Comparison of ENCODE assay signal across 8 cellular contexts in genomic region chr2:96537066-96537733, GRCh38. TPM values are rescaled to one million over a fixed set of nuclear protein-coding genes. Genes with fewer than 3 reads are reported as not detected.
A peak's percentile ranks its signal among the peaks of the same experiment; 100 is the strongest.
DNase-seq lines count a peak whose midpoint lies in the region; TF ChIP-seq lines count a peak whose summit lies in the region.

No MANE protein-coding gene starts in this region.

- H4K20me1 ChIP-seq in H9 (ENCODE audit: control insufficient read depth, insufficient read depth, insufficient read length) (no peaks in the 10 kb centered on the region), Loucy (ENCODE audit: insufficient read depth, low read length, poor library complexity, severe bottlenecking) (peaks cover 34% of the 10 kb centered on the region)

- H3K9me2 ChIP-seq in Loucy (replicated peaks; ENCODE audit: low read depth, low read length), result no peaks in the 10 kb centered on the region

- H3K79me2 ChIP-seq in H9 (ENCODE audit: insufficient read depth, low read length) (no peaks in the 10 kb centered on the region), Loucy (ENCODE audit: insufficient read depth, low read length) (peaks cover 46% of the 10 kb centered on the region)

- TF ChIP-seq CTCF in GM06990 (IDR thresholded peaks at IDR 0.05; ENCODE audit: insufficient read depth, low read length, poor library complexity, severe bottlenecking) (no peak), H9 (conservative IDR thresholded peaks at IDR 0.05) (no peak), Loucy (conservative IDR thresholded peaks at IDR 0.05; ENCODE audit: low read length) (no peak)

- no peak overlapping the region for H2BK12ac ChIP-seq in H9 (ENCODE audit: insufficient read length, low read depth, low read length)

- H3K4ac ChIP-seq in H9 (ENCODE audit: low read depth, low read length), result no peak overlapping the region

- no peak overlapping the region for H2BK20ac ChIP-seq in H9 (ENCODE audit: low read depth, low read length, poor library complexity, severe bottlenecking)

- H3K27ac Mint-ChIP-seq in H9, result no peak overlapping the region

- no peaks in the 10 kb centered on the region for H3K9me3 Mint-ChIP-seq in H9

- no peak overlapping the region for H2BK15ac ChIP-seq in H9 (ENCODE audit: low read depth, low read length)

- H3K27me3 ChIP-seq in GM06990 (replicated peaks; ENCODE audit: control insufficient read depth, insufficient read depth, low read length) (no peaks in the 10 kb centered on the region), H9 (ENCODE audit: insufficient read depth, low read length) (peaks cover 12% of the 10 kb centered on the region; the same call in 1 of the 2 replicates), Loucy (ENCODE audit: insufficient read depth, low read length, poor library complexity, severe bottlenecking) (no peaks in the 10 kb centered on the region)

- no peak overlapping the region for H2BK120ac ChIP-seq in H9 (ENCODE audit: low read depth, low read length, poor library complexity, severe bottlenecking)

- peak overlapping the region; percentile 70 to 90 for H3K4me3 Mint-ChIP-seq in H9

- whole genome bisulfite sequencing in H9 (ENCODE audit: extremely low coverage, insufficient read length, low lambda C conversion rate), result no CpG with 5 or more reads among the region's 61 CpGs

- H3K4me3 ChIP-seq in GM06990 (replicated peaks; ENCODE audit: low read depth, low read length) (peak overlapping the region; percentile 94), Loucy (ENCODE audit: low read length, poor library complexity, severe bottlenecking) (peak overlapping the region; percentile 79)

- H3K27ac ChIP-seq in H9 (ENCODE audit: insufficient read length, low read depth, low read length), result no peak overlapping the region

- H3K4me1 Mint-ChIP-seq in H9, result peaks cover 33 to 42% of the 10 kb centered on the region in 2 experiments

- H2AK5ac ChIP-seq in H9 (ENCODE audit: insufficient read length, low read length), result no peak overlapping the region

- H3K36me3 Mint-ChIP-seq in H9 (ENCODE audit: insufficient read depth in 1 of 3, low read depth in 3 of 3), result no peaks in the 10 kb centered on the region

- H3K23me2 ChIP-seq in H9 (ENCODE audit: insufficient read length, low read depth, low read length, poor library complexity, severe bottlenecking), result peaks cover 19% of the 10 kb centered on the region

- no peak overlapping the region for H3K23ac ChIP-seq in H9 (ENCODE audit: insufficient read length, low read depth, low read length)

- no peak overlapping the region for H3T11ph ChIP-seq in H9 (ENCODE audit: low read length)

- peaks cover 61% of the 10 kb centered on the region for H3K27me3 Mint-ChIP-seq in H9 (ENCODE audit: low read depth)

- H3K9me3 ChIP-seq in H9 (ENCODE audit: control insufficient read depth, low read depth, low read length) (no peaks in the 10 kb centered on the region), Loucy (ENCODE audit: insufficient read depth, low read depth, low read length) (no peaks in the 10 kb centered on the region)

- H3K36me3 ChIP-seq in GM06990 (ENCODE audit: control insufficient read depth, insufficient read depth, low read length), result peaks cover 7% of the 10 kb centered on the region
- no peaks in the 10 kb centered on the region for H3K36me3 ChIP-seq in Loucy (ENCODE audit: insufficient read depth, low read length)

- no peak overlapping the region for H2BK5ac ChIP-seq in H9 (ENCODE audit: insufficient read length, low read length)

- no peaks in the 10 kb centered on the region for H3K79me1 ChIP-seq in H9 (ENCODE audit: insufficient read depth, low read depth, low read length, poor library complexity, severe bottlenecking)

- H3K4me1 ChIP-seq in H9 (ENCODE audit: insufficient read depth, low read length), result peaks cover 3% of the 10 kb centered on the region; the same call in 1 of the 2 replicates
- peaks cover 54% of the 10 kb centered on the region for H3K4me1 ChIP-seq in Loucy (ENCODE audit: insufficient read depth, low read length, poor library complexity, severe bottlenecking)

- no peak overlapping the region for H3K56ac ChIP-seq in H9 (ENCODE audit: insufficient read length, low read depth, low read length)

- peak overlapping the region; percentile 45; the same call in 1 of the 2 replicates for H3K14ac ChIP-seq in H9 (ENCODE audit: insufficient read depth, low read length)

- H4K91ac ChIP-seq in H9 (ENCODE audit: insufficient read length, low read depth, low read length), result no peak overlapping the region

- H3K4me2 ChIP-seq in H9 (ENCODE audit: insufficient read depth, insufficient read length, low read length) (peak overlapping the region; percentile 83), Loucy (ENCODE audit: low read depth, low read length, poor library complexity, severe bottlenecking) (peak overlapping the region; percentile 93)

- H3K18ac ChIP-seq in H9 (ENCODE audit: insufficient read length, low read depth, low read length), result no peak overlapping the region

- DNase-seq in GM06990 (ENCODE audit: extremely low read depth, insufficient read length) (peak; percentile 91), H9 (no peak), left kidney (ENCODE audit: low read depth, low spot score) (peak; percentile 74), NCI-H128 (lab: John Stamatoyannopoulos, UW; ENCODE audit: unreplicated experiment) (no peak)
- DNase-seq in activated CD4-positive, CD25-positive, alpha-beta regulatory T cell (lab: John Stamatoyannopoulos, UW), result peak; percentile 46 to 80 (median 66)
- peak; percentile 93 for DNase-seq in central memory CD4-positive, alpha-beta T cell
- DNase-seq in stimulated activated CD4-positive, alpha-beta T cell treated with anti-CD3 and anti-CD28 coated beads, Interleukin-4, amount 100 ng/mL, for 24 hours, result peak; percentile 87

- H3K9ac ChIP-seq in H9 (ENCODE audit: extremely low read depth, insufficient read length, low read length) (no peak overlapping the region), Loucy (ENCODE audit: low read depth, low read length, poor library complexity, severe bottlenecking) (peak overlapping the region; percentile 76)

- no peak overlapping the region for H4K5ac ChIP-seq in H9 (ENCODE audit: insufficient read length, low read depth, low read length)

- H4K8ac ChIP-seq in H9 (replicated peaks; ENCODE audit: insufficient read length, low read depth, low read length), result no peak overlapping the region

- no peak overlapping the region for H2AFZ ChIP-seq in H9 (ENCODE audit: low read length)
- H2AFZ ChIP-seq in Loucy (ENCODE audit: low read length), result peak overlapping the region; percentile 82

- no peaks in the 10 kb centered on the region for H3F3A ChIP-seq in Loucy (ENCODE audit: low read depth)

RNA-seq across cellular contexts. Expression of gene ARID5A, which starts 0.6 kb away (rescaled TPM):
- total RNA-seq in H9 (2021), result 3.8 and 4.5 TPM in 2 replicates

RNA-seq across cellular contexts. Expression of gene NEURL3, which starts 32.0 kb away (rescaled TPM):
- not detected in 2 replicates for total RNA-seq in H9 (2021)

Comparison
In these comparisons a context has a peak if more than half of its experiments do, and no peak if none do; other contexts are left out.
1. DNase-seq: peak in GM06990 (single experiment), activated CD4-positive, CD25-positive, alpha-beta regulatory T cell (4 of 4), central memory CD4-positive, alpha-beta T cell (single experiment), left kidney (single experiment) and stimulated activated CD4-positive, alpha-beta T cell treated with anti-CD3 and anti-CD28 coated beads, Interleukin-4, amount 100 ng/mL, for 24 hours (single experiment); none in H9 (single experiment) and NCI-H128 (single experiment).